Comparison of ENCODE assay signal across 15 cellular contexts in genomic region chr4:85867281-85867680, GRCh38.
"Had no signal": no experiment of that assay in that cellular context is flagged by ENCODE, and none has a peak within 500 bp of the region (broad histone marks: within the 10 kb centered on the region; RNA-seq: fewer than 3 reads in every experiment).

No MANE protein-coding gene starts in this region.

- H3K9me3 ChIP-seq: left ventricle myocardium inferior had no signal

- DNase-seq: activated CD4-positive, alpha-beta memory T cell treated with anti-CD3 and anti-CD28 coated beads, Interleukin-2, amount 10 ng/mL, durations not matched to agents 7 days and 5 days; activated CD4-positive, alpha-beta T cell treated with anti-CD3 and anti-CD28 coated beads for 48 hours; activated CD4-positive, CD25-positive, alpha-beta regulatory T cell; activated CD8-positive, alpha-beta memory T cell treated with anti-CD3 and anti-CD28 coated beads, Interleukin-2, amount 10 ng/mL, durations not matched to agents 7 days and 5 days; amniotic stem cell; body of pancreas; erythroblast; foreskin fibroblast; left ventricle myocardium inferior; mammary epithelial cell; nephron progenitor cell; nucleus accumbens; stimulated activated CD4-positive, alpha-beta T cell treated with anti-CD3 and anti-CD28 coated beads, Interleukin-2, amount 100 ng/mL, for 24 hours; stimulated activated naive CD8-positive, alpha-beta T cell treated with anti-CD3 and anti-CD28 coated beads, Interleukin-15, Interleukin-2, amounts not matched to agents 100 U/mL and 50 U/mL, for 24 hours; T1000 had no signal

- H3K27me3 ChIP-seq: body of pancreas had no signal

- H3K4me3 ChIP-seq: body of pancreas, left ventricle myocardium inferior had no signal

- H3K36me3 ChIP-seq: left ventricle myocardium inferior had no signal
